Comparison of ENCODE assay signal across 10 cellular contexts in genomic region chr14:68783408-68784297, GRCh38. TPM values are rescaled to one million over a fixed set of nuclear protein-coding genes. Genes with fewer than 3 reads are reported as not detected.
DNase-seq lines count a peak whose midpoint lies in the region; ATAC-seq and TF ChIP-seq lines count a peak whose summit lies in the region.
"Had no signal": no experiment of that assay in that cellular context is flagged by ENCODE, and none has a peak within 500 bp of the region (broad histone marks: within the 10 kb centered on the region; RNA-seq: fewer than 3 reads in every experiment).

No MANE protein-coding gene starts in this region.

- peaks cover 15% of the 10 kb centered on the region for H3K36me3 Mint-ChIP-seq in T-helper 1 cell treated with Interleukin-12 subunit alpha and Interleukin-12 subunit beta and Interleukin-4 antibody, amounts not matched to agents 30 μg/mL and 1 μg/mL, for 36 hours (ENCODE audit: low read depth)
- peaks cover 24% of the 10 kb centered on the region for H3K36me3 Mint-ChIP-seq in activated T-helper 1 cell treated with anti-CD3 and anti-CD28 coated beads, Interleukin-12 subunit alpha, Interleukin-12 subunit beta, Interleukin-2, Interleukin-4 antibody, amounts not matched to agents 30 ng/mL and 10 ng/mL and 1 ng/mL, durations not matched to agents 14 hours and 24 hours and 36 hours (ENCODE audit: low read depth)

- H3K36me3 ChIP-seq in right lobe of liver (peaks cover 0 to 16% (median 5%) of the 10 kb centered on the region in 4 donors), suprapubic skin (peaks cover 10% of the 10 kb centered on the region), MG63 (peaks cover 17% of the 10 kb centered on the region)

- H3K27me3 Mint-ChIP-seq in T-helper 1 cell treated with Interleukin-12 subunit alpha and Interleukin-12 subunit beta and Interleukin-4 antibody, amounts not matched to agents 30 μg/mL and 1 μg/mL, for 36 hours (ENCODE audit: low read depth) = no peaks in the 10 kb centered on the region
- no peaks in the 10 kb centered on the region for H3K27me3 Mint-ChIP-seq in activated T-helper 1 cell treated with anti-CD3 and anti-CD28 coated beads, Interleukin-12 subunit alpha, Interleukin-12 subunit beta, Interleukin-2, Interleukin-4 antibody, amounts not matched to agents 30 ng/mL and 10 ng/mL and 1 ng/mL, durations not matched to agents 14 hours and 24 hours and 36 hours (ENCODE audit: insufficient read depth)

- DNase-seq in T-helper 1 cell (no peak), right lobe of liver (peak; percentile 59 to 90 (median 84)), suprapubic skin (ENCODE audit: low spot score in 2 of 2) (peak; percentile 49), MG63 (no peak), hippocampal formation (lab: John Stamatoyannopoulos, UW) (no peak)
- no peak for DNase-seq in activated T-helper 1 cell treated with anti-CD3 and anti-CD28 coated beads, Interleukin-12 subunit alpha, Interleukin-12 subunit beta, Interleukin-2, Interleukin-4 antibody, amounts not matched to agents 30 ng/mL and 10 ng/mL and 1 ng/mL, durations not matched to agents 14 hours and 24 hours and 36 hours (ENCODE audit: low spot score)
- DNase-seq: NCI-H510A treated with DMSO at 0.1 percent for 48 hours had no signal

- no peaks in the 10 kb centered on the region for H3K9me3 Mint-ChIP-seq in T-helper 1 cell treated with Interleukin-12 subunit alpha and Interleukin-12 subunit beta and Interleukin-4 antibody, amounts not matched to agents 30 μg/mL and 1 μg/mL, for 36 hours
- H3K9me3 Mint-ChIP-seq in activated T-helper 1 cell treated with anti-CD3 and anti-CD28 coated beads, Interleukin-12 subunit alpha, Interleukin-12 subunit beta, Interleukin-2, Interleukin-4 antibody, amounts not matched to agents 30 ng/mL and 10 ng/mL and 1 ng/mL, durations not matched to agents 14 hours and 24 hours and 36 hours = no peaks in the 10 kb centered on the region

- no peaks in the 10 kb centered on the region for H3K9me3 ChIP-seq in right lobe of liver
- no peaks in the 10 kb centered on the region for H3K9me3 ChIP-seq in suprapubic skin
- H3K9me3 ChIP-seq in MG63 = no peaks in the 10 kb centered on the region

- peak; percentile 52 for TF ChIP-seq POLR2A in right lobe of liver (IDR thresholded peaks at IDR 0.05)
- no peak for TF ChIP-seq POLR2A in suprapubic skin (IDR thresholded peaks at IDR 0.05)

- H3K4me3 Mint-ChIP-seq in T-helper 1 cell treated with Interleukin-12 subunit alpha and Interleukin-12 subunit beta and Interleukin-4 antibody, amounts not matched to agents 30 μg/mL and 1 μg/mL, for 36 hours = no peak overlapping the region
- no peak overlapping the region for H3K4me3 Mint-ChIP-seq in activated T-helper 1 cell treated with anti-CD3 and anti-CD28 coated beads, Interleukin-12 subunit alpha, Interleukin-12 subunit beta, Interleukin-2, Interleukin-4 antibody, amounts not matched to agents 30 ng/mL and 10 ng/mL and 1 ng/mL, durations not matched to agents 14 hours and 24 hours and 36 hours

- no peak for TF ChIP-seq CTCF in right lobe of liver (IDR thresholded peaks at IDR 0.05)
- TF ChIP-seq CTCF in suprapubic skin (IDR thresholded peaks at IDR 0.05) = no peak

- no peak for TF ChIP-seq EP300 in suprapubic skin (IDR thresholded peaks at IDR 0.05)

- WGBS in right lobe of liver (ENCODE audit: insufficient coverage, low coverage, low lambda C conversion rate, missing lambda C conversion rate) = 19% methylated on average over 3 of the region's 3 CpGs
- WGBS in suprapubic skin = 100% methylated on average over 3 of the region's 3 CpGs

- H3K27ac Mint-ChIP-seq in T-helper 1 cell treated with Interleukin-12 subunit alpha and Interleukin-12 subunit beta and Interleukin-4 antibody, amounts not matched to agents 30 μg/mL and 1 μg/mL, for 36 hours = peak overlapping the region; percentile 31
- H3K27ac Mint-ChIP-seq in activated T-helper 1 cell treated with anti-CD3 and anti-CD28 coated beads, Interleukin-12 subunit alpha, Interleukin-12 subunit beta, Interleukin-2, Interleukin-4 antibody, amounts not matched to agents 30 ng/mL and 10 ng/mL and 1 ng/mL, durations not matched to agents 14 hours and 24 hours and 36 hours = peak overlapping the region; percentile 5

- H3K27me3 ChIP-seq in right lobe of liver = no peaks in the 10 kb centered on the region
- H3K27me3 ChIP-seq in suprapubic skin = no peaks in the 10 kb centered on the region
- no peaks in the 10 kb centered on the region for H3K27me3 ChIP-seq in MG63

- peak overlapping the region; percentile 86 to 97 (median 96) for H3K27ac ChIP-seq in right lobe of liver
- peak overlapping the region; percentile 2 for H3K27ac ChIP-seq in suprapubic skin

- H3K4me3 ChIP-seq in right lobe of liver = peak overlapping the region in 2 of 3 donors; percentile 16 to 20
- no peak overlapping the region for H3K4me3 ChIP-seq in suprapubic skin
- no peak overlapping the region for H3K4me3 ChIP-seq in MG63
- H3K4me3 ChIP-seq: lung had no signal

- H3K4me1 Mint-ChIP-seq in T-helper 1 cell treated with Interleukin-12 subunit alpha and Interleukin-12 subunit beta and Interleukin-4 antibody, amounts not matched to agents 30 μg/mL and 1 μg/mL, for 36 hours (ENCODE audit: low read depth) = peaks cover 77% of the 10 kb centered on the region
- peaks cover 84% of the 10 kb centered on the region for H3K4me1 Mint-ChIP-seq in activated T-helper 1 cell treated with anti-CD3 and anti-CD28 coated beads, Interleukin-12 subunit alpha, Interleukin-12 subunit beta, Interleukin-2, Interleukin-4 antibody, amounts not matched to agents 30 ng/mL and 10 ng/mL and 1 ng/mL, durations not matched to agents 14 hours and 24 hours and 36 hours (ENCODE audit: low read depth)

- intact Hi-C loops in activated T-helper 1 cell treated with anti-CD3 and anti-CD28 coated beads, Interleukin-12 subunit alpha, Interleukin-12 subunit beta, Interleukin-2, Interleukin-4 antibody, amounts not matched to agents 30 ng/mL and 10 ng/mL and 1 ng/mL, durations not matched to agents 14 hours and 24 hours and 36 hours (cut with micrococcal nuclease) = no loop called here
- intact Hi-C loops in right lobe of liver (cut with DNase I) = no loop called here

- peak; percentile 37 to 77 (median 65) for ATAC-seq in right lobe of liver
- ATAC-seq in HG02981 (IDR thresholded peaks at IDR 0.05; ENCODE audit: unreplicated experiment) = no peak

- H3K4me1 ChIP-seq in right lobe of liver = peaks cover 0 to 74% (median 13%) of the 10 kb centered on the region in 4 donors
- peaks cover 76% of the 10 kb centered on the region for H3K4me1 ChIP-seq in suprapubic skin

RNA-seq across cellular contexts. Expression of gene ZFP36L1, which starts 9.2 kb away (rescaled TPM):
- total RNA-seq in activated T-helper 1 cell treated with anti-CD3 and anti-CD28 coated beads, Interleukin-12 subunit alpha, Interleukin-12 subunit beta, Interleukin-2, Interleukin-4 antibody, amounts not matched to agents 30 ng/mL and 10 ng/mL and 1 ng/mL, durations not matched to agents 14 hours and 24 hours and 36 hours = 149 and 156 TPM in 2 replicates
- total RNA-seq in right lobe of liver (100 to 1,000 TPM; 109 to 298 (median 218) TPM), suprapubic skin (1,000 to 10,000 TPM; 1,382 to 1,995 (median 1,611) TPM)
- total RNA-seq in MG63 (2014; rRNA removed; shearing (Covaris generic); ENCODE audit: low replicate concordance) = 9.3 and 30.2 TPM in 2 replicates

Comparison
In these comparisons a context has a peak if more than half of its experiments do, and no peak if none do; other contexts are left out.
1. DNase-seq: peak in right lobe of liver (3 of 3) and suprapubic skin (2 of 2); none in T-helper 1 cell (0 of 5), activated T-helper 1 cell treated with anti-CD3 and anti-CD28 coated beads, Interleukin-12 subunit alpha, Interleukin-12 subunit beta, Interleukin-2, Interleukin-4 antibody, amounts not matched to agents 30 ng/mL and 10 ng/mL and 1 ng/mL, durations not matched to agents 14 hours and 24 hours and 36 hours (single experiment), MG63 (single experiment) and hippocampal formation (0 of 2).
2. H3K4me3 ChIP-seq: peak in right lobe of liver (2 of 3); none in suprapubic skin (single experiment) and MG63 (single experiment).